21 cellular contexts compared by ENCODE assay signal in the genomic region with DNA sequence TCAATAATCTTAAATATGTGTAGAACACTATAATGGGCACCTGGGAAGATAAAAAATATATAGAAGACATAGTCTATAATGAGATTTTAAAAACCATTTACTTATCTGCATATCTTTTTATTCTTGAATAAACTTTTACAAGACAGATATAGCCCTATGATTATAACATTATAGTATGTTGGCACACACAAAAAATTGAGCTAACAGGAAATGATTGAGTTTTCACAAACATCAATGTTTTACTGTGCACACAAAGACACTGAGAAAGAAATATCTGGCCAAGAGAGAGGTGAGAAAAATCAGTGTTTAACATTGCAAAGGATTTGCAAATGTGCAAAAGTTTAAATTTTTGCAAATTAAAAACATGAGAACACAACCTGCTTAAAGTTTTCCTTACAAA.
DNase-seq lines count a peak whose midpoint lies in the region; ATAC-seq, FAIRE-seq and TF ChIP-seq lines count a peak whose summit lies in the region.
"Had no signal": no experiment of that assay in that cellular context is flagged by ENCODE, and none has a peak within 500 bp of the region (broad histone marks: within the 10 kb centered on the region; RNA-seq: fewer than 3 reads in every experiment).

No MANE protein-coding gene starts in this region.

- H3K9me3 Mint-ChIP-seq in Caco-2 (ENCODE audit: unreplicated experiment) = no peaks in the 10 kb centered on the region
- H3K9me3 Mint-ChIP-seq: CD4-positive, alpha-beta T cell; CD8-positive, alpha-beta T cell had no signal

- H3F3A ChIP-seq in SK-N-SH (replicated peaks; ENCODE audit: insufficient read depth) = peaks cover 21% of the 10 kb centered on the region

- intact Hi-C loops in endothelial cell of umbilical vein (cut with micrococcal nuclease) (no loop called here), Caco-2 (cut with micrococcal nuclease; ENCODE audit: unreplicated experiment) (no loop called here)

- TF ChIP-seq CTCF in SK-N-SH (IDR thresholded peaks at IDR 0.05) (no peak), VCaP (conservative IDR thresholded peaks at IDR 0.05) (no peak), endothelial cell of umbilical vein (IDR thresholded peaks at IDR 0.05; ENCODE audit: extremely low read depth in 1 of 2, insufficient read depth in 1 of 2, low read depth in 1 of 2, low read length in 2 of 2) (no peak), Caco-2 (IDR thresholded peaks at IDR 0.05; ENCODE audit: insufficient read depth in 1 of 2, low read depth in 1 of 2, low read length in 1 of 2, severe bottlenecking in 1 of 2, unreplicated experiment in 1 of 2) (no peak)

- H3K79me2 ChIP-seq in SK-N-SH (ENCODE audit: insufficient read depth) = no peaks in the 10 kb centered on the region
- no peaks in the 10 kb centered on the region for H3K79me2 ChIP-seq in endothelial cell of umbilical vein (ENCODE audit: control insufficient read depth, insufficient read depth, low read length)

- H3K9me1 ChIP-seq in endothelial cell of umbilical vein (replicated peaks; ENCODE audit: control insufficient read depth, extremely low read depth, insufficient read depth, low read length) = no peaks in the 10 kb centered on the region

- H3K4me3 Mint-ChIP-seq in Caco-2 (ENCODE audit: unreplicated experiment) = no peak overlapping the region
- H3K4me3 Mint-ChIP-seq: B cell; CD4-positive, alpha-beta T cell; CD8-positive, alpha-beta T cell had no signal

- H2AFZ ChIP-seq in SK-N-SH (ENCODE audit: low read depth) (0 out of 2 replicates have a peak overlapping the region, but pooled peaks have one; percentile 3), endothelial cell of umbilical vein (ENCODE audit: low read depth, low read length) (no peak overlapping the region)

- no peaks in the 10 kb centered on the region for H3K27me3 Mint-ChIP-seq in Caco-2 (ENCODE audit: insufficient read depth, unreplicated experiment)
- H3K27me3 Mint-ChIP-seq: CD4-positive, alpha-beta T cell had no signal

- BruUV-seq in endothelial cell of umbilical vein (replicated peaks; lab: Mats Ljungman, UMichigan) = no TSS peak
- no TSS peak for BruUV-seq in Caco-2 (replicated peaks; lab: Mats Ljungman, UMichigan)

- TF ChIP-seq EP300 in SK-N-SH (IDR thresholded peaks at IDR 0.05; ENCODE audit: borderline replicate concordance in 1 of 2, low read depth in 1 of 2, low read length in 1 of 2) = no peak

- H3K36me3 Mint-ChIP-seq in Caco-2 (ENCODE audit: insufficient read depth, unreplicated experiment) = no peaks in the 10 kb centered on the region
- H3K36me3 Mint-ChIP-seq: CD8-positive, alpha-beta T cell had no signal

- dilution Hi-C loops in endothelial cell of umbilical vein (cut with MboI; ENCODE audit: extremely low pct_ligation_motif_present, low sequenced_read_pairs) = no loop called here

- peaks cover 0 to 18% of the 10 kb centered on the region in 2 experiments; a peak in 1 of 4 replicates for H3K4me1 ChIP-seq in SK-N-SH (ENCODE audit: control insufficient read depth in 1 of 2, insufficient read depth in 2 of 2, low read depth in 1 of 2, low read length in 1 of 2)
- H3K4me1 ChIP-seq in endothelial cell of umbilical vein (ENCODE audit: control insufficient read depth, extremely low read depth, insufficient read depth, low read length) = peaks cover 35% of the 10 kb centered on the region
- H3K4me1 ChIP-seq in Caco-2 = peaks cover 14% of the 10 kb centered on the region

- H3K9me3 ChIP-seq in SK-N-SH (no peaks in the 10 kb centered on the region), endothelial cell of umbilical vein (replicated peaks; ENCODE audit: control insufficient read depth, insufficient read depth, low read length) (no peaks in the 10 kb centered on the region), Caco-2 (no peaks in the 10 kb centered on the region)
- H3K9me3 ChIP-seq: A549; BLaER1 treated with 17β-estradiol and CSF1 and Interleukin-3, amounts not matched to agents 10 nM and 100 nM had no signal

- H3K27me3 ChIP-seq in SK-N-SH (ENCODE audit: insufficient read depth) (no peaks in the 10 kb centered on the region), endothelial cell of umbilical vein (ENCODE audit: control insufficient read depth in 2 of 2, insufficient read depth in 2 of 2, low read length in 2 of 2) (no peaks in the 10 kb centered on the region), Caco-2 (replicated peaks; ENCODE audit: control insufficient read depth, insufficient read depth, low read length) (no peaks in the 10 kb centered on the region)
- H3K27me3 ChIP-seq: BLaER1 treated with 17β-estradiol and CSF1 and Interleukin-3, amounts not matched to agents 10 nM and 100 nM had no signal

- no peak overlapping the region for H3K27ac ChIP-seq in SK-N-SH (ENCODE audit: low read depth in 2 of 2, low read length in 1 of 2)
- peak overlapping the region; percentile 52 for H3K27ac ChIP-seq in VCaP
- no peak overlapping the region for H3K27ac ChIP-seq in endothelial cell of umbilical vein (ENCODE audit: insufficient read depth, low read depth, low read length)
- H3K27ac ChIP-seq: 22Rv1; A549; BLaER1 treated with 17β-estradiol and CSF1 and Interleukin-3, amounts not matched to agents 10 nM and 100 nM; C4-2B had no signal

- H3K9ac ChIP-seq in SK-N-SH (no peak overlapping the region), endothelial cell of umbilical vein (replicated peaks; ENCODE audit: extremely low read depth, insufficient read depth, low read length) (peak overlapping the region; percentile 23)
- H3K9ac ChIP-seq: BLaER1 treated with 17β-estradiol and CSF1 and Interleukin-3, amounts not matched to agents 10 nM and 100 nM had no signal

- CTCF ChIA-PET in SK-N-SH (lab: Yijun Ruan, JAX) (no interaction called here), endothelial cell of umbilical vein (lab: Charles Lee) (interaction anchor here (1.0 to 1.6 kb wide), 2 partner anchors 36 to 124 kb away, joined by 3 to 4 read pairs; a partner anchor contains a TSS), Caco-2 (lab: Charles Lee) (no interaction called here)

- no peak overlapping the region for H3K27ac Mint-ChIP-seq in Caco-2 (ENCODE audit: unreplicated experiment)
- H3K27ac Mint-ChIP-seq: B cell; CD4-positive, alpha-beta T cell; CD8-positive, alpha-beta T cell had no signal

- DNase-seq in SK-N-SH (no peak), endothelial cell of umbilical vein (ENCODE audit: low read depth, low spot score) (peak; percentile 15), lung microvascular endothelial cell (ENCODE audit: low read depth in 2 of 2) (peak; percentile 20 to 21), Caco-2 (no peak), SIG-M5 treated with dmso at 0.1 percent for 504 hours (lab: John Stamatoyannopoulos, UW; ENCODE audit: unreplicated experiment) (no peak)
- no peak for DNase-seq in stimulated activated CD4-positive, alpha-beta T cell treated with anti-CD3 and anti-CD28 coated beads, Interleukin-4, amount 100 ng/mL, for 1 hour
- DNase-seq: AML-193; CD4-positive, alpha-beta T cell; CD8-positive, alpha-beta T cell; DMS79 treated with DMSO at 0.1 percent for 48 hours; GF-D8 had no signal

- H3K4me1 Mint-ChIP-seq in Caco-2 (ENCODE audit: low read depth, unreplicated experiment) = no peaks in the 10 kb centered on the region
- H3K4me1 Mint-ChIP-seq: B cell had no signal

- POLR2A ChIA-PET in SK-N-SH (lab: Yijun Ruan, JAX) = no interaction called here
- POLR2A ChIA-PET in endothelial cell of umbilical vein (lab: Charles Lee) = no interaction called here
- POLR2A ChIA-PET in Caco-2 (lab: Charles Lee) = no interaction called here

- no peaks in the 10 kb centered on the region for H4K20me1 ChIP-seq in SK-N-SH (ENCODE audit: insufficient read depth)
- H4K20me1 ChIP-seq in endothelial cell of umbilical vein (replicated peaks; ENCODE audit: control insufficient read depth, extremely low read depth, insufficient read depth, low read length) = no peaks in the 10 kb centered on the region
- H4K20me1 ChIP-seq: BLaER1 treated with 17β-estradiol and CSF1 and Interleukin-3, amounts not matched to agents 10 nM and 100 nM had no signal

- no peaks in the 10 kb centered on the region for H3K36me3 ChIP-seq in SK-N-SH (replicated peaks in 1 of 2; ENCODE audit: control insufficient read depth in 1 of 2, insufficient read depth in 2 of 2, low read length in 1 of 2)
- H3K36me3 ChIP-seq in endothelial cell of umbilical vein (ENCODE audit: control insufficient read depth in 2 of 2, extremely low read depth in 1 of 2, insufficient read depth in 2 of 2, low read length in 2 of 2) = no peaks in the 10 kb centered on the region
- H3K36me3 ChIP-seq in Caco-2 (ENCODE audit: control insufficient read depth, insufficient read depth, low read length) = no peaks in the 10 kb centered on the region
- H3K36me3 ChIP-seq: BLaER1 treated with 17β-estradiol and CSF1 and Interleukin-3, amounts not matched to agents 10 nM and 100 nM had no signal

- no peak for TF ChIP-seq RAD21 in SK-N-SH (IDR thresholded peaks at IDR 0.05; ENCODE audit: low read length)

- FAIRE-seq in endothelial cell of umbilical vein (lab: Jason Lieb, UNC) = no peak
- FAIRE-seq: A549, G401.6, GM12891, GM19239 had no signal

- TF ChIP-seq POLR2A in endothelial cell of umbilical vein (IDR thresholded peaks at IDR 0.05; ENCODE audit: low read depth, low read length) = no peak

- no peaks in the 10 kb centered on the region for H3K9me2 ChIP-seq in SK-N-SH

- peak overlapping the region; percentile 15; the same call in 1 of the 2 replicates for H3K4me2 ChIP-seq in SK-N-SH
- H3K4me2 ChIP-seq in endothelial cell of umbilical vein (ENCODE audit: insufficient read depth, low read length) = peak overlapping the region; percentile 51
- H3K4me2 ChIP-seq: A549; BLaER1 treated with 17β-estradiol and CSF1 and Interleukin-3, amounts not matched to agents 10 nM and 100 nM had no signal

- no peak for ATAC-seq in SK-N-SH treated with all-trans-retinoic acid at 6 μM for 48 hours
- ATAC-seq: A549; CD8-positive, alpha-beta T cell had no signal

- H3K4me3 ChIP-seq in SK-N-SH (ENCODE audit: low read depth in 2 of 2, low read length in 1 of 2) (no peak overlapping the region), endothelial cell of umbilical vein (replicated peaks in 1 of 3; ENCODE audit: insufficient read depth in 1 of 3, low read depth in 1 of 3, low read length in 3 of 3) (no peak overlapping the region), Caco-2 (ENCODE audit: low read depth, low read length) (no peak overlapping the region)
- H3K4me3 ChIP-seq: A549; BLaER1 treated with 17β-estradiol and CSF1 and Interleukin-3, amounts not matched to agents 10 nM and 100 nM had no signal

TF ChIP-seq in SK-N-SH, 30 proteins besides CTCF, POLR2A, EP300 and RAD21 (continues in another document):
- no peak for TF ChIP-seq ELF1 (IDR thresholded peaks at IDR 0.05)

TF ChIP-seq in SK-N-SH treated with all-trans-retinoic acid at 6 μM for 48 hours, 23 proteins besides CTCF, POLR2A, EP300 and RAD21 (continues in another document):
- TF ChIP-seq ISL1 (CRISPR knock-in tag; IDR thresholded peaks at IDR 0.05) = no peak
- no peak for TF ChIP-seq OSR1 (CRISPR knock-in tag; IDR thresholded peaks at IDR 0.05)
- TF ChIP-seq RARB (CRISPR knock-in tag; IDR thresholded peaks at IDR 0.05) = no peak
- no peak for TF ChIP-seq ARNTL (CRISPR knock-in tag; IDR thresholded peaks at IDR 0.05; ENCODE audit: borderline replicate concordance, low read depth)

TF ChIP-seq in endothelial cell of umbilical vein, 7 proteins besides CTCF, POLR2A, EP300 and RAD21:
- TF ChIP-seq MYC (IDR thresholded peaks at IDR 0.05; ENCODE audit: low read depth, low read length) = no peak
- TF ChIP-seq GATA2 (IDR thresholded peaks at IDR 0.05; ENCODE audit: insufficient read depth, insufficient read length, low read depth, low read length) = peak; percentile 43

Comparison
In these comparisons a context has a peak if more than half of its experiments do, and no peak if none do; other contexts are left out.
1. DNase-seq: peak in endothelial cell of umbilical vein (single experiment) and lung microvascular endothelial cell (2 of 2); none in SK-N-SH (single experiment), Caco-2 (0 of 2), SIG-M5 treated with dmso at 0.1 percent for 504 hours (single experiment) and stimulated activated CD4-positive, alpha-beta T cell treated with anti-CD3 and anti-CD28 coated beads, Interleukin-4, amount 100 ng/mL, for 1 hour (single experiment).